Comparison of ENCODE assay signal across 8 cellular contexts in genomic region chr2:38603402-38604265, GRCh38. TPM values are rescaled to one million over a fixed set of nuclear protein-coding genes. Genes with fewer than 3 reads are reported as not detected.
DNase-seq lines count a peak whose midpoint lies in the region; ATAC-seq and TF ChIP-seq lines count a peak whose summit lies in the region.

No MANE protein-coding gene starts in this region.

- H3K27ac Mint-ChIP-seq in CD14-positive monocyte: peak overlapping the region; percentile 86 to 93 (median 88)
- H3K27ac Mint-ChIP-seq in naive thymus-derived CD4-positive, alpha-beta T cell: peak overlapping the region; percentile 82 to 94 (median 90)
- H3K27ac Mint-ChIP-seq in stimulated activated memory B cell treated with anti-CD40 and anti-IgM and Interleukin-4, amounts not matched to agents 10 μg/mL and 1 μg/mL and 100 μg/mL, for 72 hours: peak overlapping the region; percentile 32

- no peaks in the 10 kb centered on the region for H3K9me2 ChIP-seq in PC-9 (ENCODE audit: insufficient read depth)

- H3K9ac ChIP-seq in KMS-11 (peak overlapping the region; percentile 41; the same call in 1 of the 2 replicates), fibroblast of lung (ENCODE audit: insufficient read depth, low read length) (peak overlapping the region; percentile 47)

- peaks cover 3 to 4% (median 4%) of the 10 kb centered on the region in 3 donors for H3K27me3 Mint-ChIP-seq in CD14-positive monocyte (ENCODE audit: low read depth in 3 of 3)
- no peaks in the 10 kb centered on the region for H3K27me3 Mint-ChIP-seq in naive thymus-derived CD4-positive, alpha-beta T cell
- peaks cover 44% of the 10 kb centered on the region for H3K27me3 Mint-ChIP-seq in stimulated activated memory B cell treated with anti-CD40 and anti-IgM and Interleukin-4, amounts not matched to agents 10 μg/mL and 1 μg/mL and 100 μg/mL, for 72 hours

- peaks cover 7% of the 10 kb centered on the region; the same call in 1 of the 2 replicates for H3F3A ChIP-seq in PC-9 (ENCODE audit: insufficient read depth, low read depth)

- peaks cover 73% of the 10 kb centered on the region for H3K4me1 ChIP-seq in KMS-11 (ENCODE audit: low read depth, poor library complexity, severe bottlenecking)
- peaks cover 31% of the 10 kb centered on the region for H3K4me1 ChIP-seq in PC-9 (replicated peaks; ENCODE audit: insufficient read depth)
- peaks cover 11% of the 10 kb centered on the region for H3K4me1 ChIP-seq in fibroblast of lung (ENCODE audit: control insufficient read depth, extremely low read depth, insufficient read depth, low read length)
- peaks cover 11 to 15% of the 10 kb centered on the region in 2 donors for H3K4me1 ChIP-seq in naive thymus-derived CD4-positive, alpha-beta T cell (ENCODE audit: control insufficient read depth in 2 of 2, insufficient read depth in 2 of 2, low read length in 2 of 2)

- TSS peak; percentile 52 for BruUV-seq in PC-9 (replicated peaks; lab: Mats Ljungman, UMichigan)

- H3K27me3 ChIP-seq in KMS-11 (ENCODE audit: insufficient read depth, low read depth): no peaks in the 10 kb centered on the region
- no peaks in the 10 kb centered on the region for H3K27me3 ChIP-seq in PC-9 (ENCODE audit: insufficient read depth, low read depth)
- H3K27me3 ChIP-seq in fibroblast of lung (ENCODE audit: control insufficient read depth, insufficient read depth, low read length): no peaks in the 10 kb centered on the region
- no peaks in the 10 kb centered on the region for H3K27me3 ChIP-seq in naive thymus-derived CD4-positive, alpha-beta T cell (ENCODE audit: control insufficient read depth in 2 of 2, insufficient read depth in 2 of 2, low read length in 2 of 2)

- H3K4me3 ChIP-seq in KMS-11 (IDR thresholded peaks at IDR 0.05; ENCODE audit: insufficient read depth, low read depth, low read length) (peak overlapping the region; percentile 91), PC-9 (peak overlapping the region; percentile 69), fibroblast of lung (replicated peaks in 1 of 4; ENCODE audit: control extremely low read depth in 1 of 4, insufficient read depth in 1 of 4, low read depth in 3 of 4, low read length in 4 of 4) (peak overlapping the region; percentile 69 to 88 (median 82))
- H3K4me3 ChIP-seq in naive thymus-derived CD4-positive, alpha-beta T cell (ENCODE audit: low read length): peak overlapping the region; percentile 86

- H3K27ac ChIP-seq in KMS-11: peak overlapping the region; percentile 39; the same call in 1 of the 2 replicates
- H3K27ac ChIP-seq in PC-9: no peak overlapping the region
- peak overlapping the region; percentile 56 for H3K27ac ChIP-seq in fibroblast of lung (ENCODE audit: insufficient read depth, low read length)
- H3K27ac ChIP-seq in naive thymus-derived CD4-positive, alpha-beta T cell (ENCODE audit: low read depth, low read length): peak overlapping the region; percentile 72

- peak overlapping the region; percentile 91 for H2AFZ ChIP-seq in KMS-11 (ENCODE audit: low read depth)
- peak overlapping the region; percentile 93 for H2AFZ ChIP-seq in PC-9
- peak overlapping the region; percentile 92 for H2AFZ ChIP-seq in fibroblast of lung (ENCODE audit: low read length)

- H3K36me3 ChIP-seq in KMS-11 (ENCODE audit: insufficient read depth): no peaks in the 10 kb centered on the region
- no peaks in the 10 kb centered on the region for H3K36me3 ChIP-seq in PC-9 (ENCODE audit: low read depth)
- no peaks in the 10 kb centered on the region for H3K36me3 ChIP-seq in fibroblast of lung (ENCODE audit: control insufficient read depth, insufficient read depth, low read length)
- H3K36me3 ChIP-seq in naive thymus-derived CD4-positive, alpha-beta T cell (ENCODE audit: control insufficient read depth in 2 of 3, insufficient read depth in 3 of 3, low read length in 3 of 3): peaks cover 0 to 11% (median 0%) of the 10 kb centered on the region in 3 experiments

- H3K79me2 ChIP-seq in KMS-11 (ENCODE audit: insufficient read depth, low read depth) (peaks cover 35% of the 10 kb centered on the region), PC-9 (ENCODE audit: low read depth) (peaks cover 37% of the 10 kb centered on the region), fibroblast of lung (ENCODE audit: control insufficient read depth, insufficient read depth, low read length) (peaks cover 38% of the 10 kb centered on the region)

- intact Hi-C loops in CD14-positive monocyte (cut with micrococcal nuclease): loop anchor here (5.0 kb wide), 2 partner anchors 59 to 64 kb away; partner anchors contain the start of gene GALM (in 1 of the 2)
- intact Hi-C loops in PC-9 (cut with micrococcal nuclease; ENCODE audit: unreplicated experiment): loop anchor here (1.0 to 5.0 kb wide), 2 partner anchors 63 to 496 kb away; partner anchors contain the start of gene GALM
- intact Hi-C loops in naive thymus-derived CD4-positive, alpha-beta T cell (cut with micrococcal nuclease): loop anchor here (1.0 to 5.0 kb wide), 18 partner anchors 13 to 519 kb away; partner anchors contain the start of genes ATL2 (in 2 of the 2), SOS1 (in 2 of the 2), SRSF7 (in 2 of the 2) and GEMIN6 (in 1 of the 2)

- H3K36me3 Mint-ChIP-seq in CD14-positive monocyte: peaks cover 0 to 2% of the 10 kb centered on the region in 2 donors
- H3K36me3 Mint-ChIP-seq in naive thymus-derived CD4-positive, alpha-beta T cell: peaks cover 0 to 5% (median 0%) of the 10 kb centered on the region in 5 donors
- no peaks in the 10 kb centered on the region for H3K36me3 Mint-ChIP-seq in stimulated activated memory B cell treated with anti-CD40 and anti-IgM and Interleukin-4, amounts not matched to agents 10 μg/mL and 1 μg/mL and 100 μg/mL, for 72 hours

- peaks cover 47% of the 10 kb centered on the region for H3K4me1 Mint-ChIP-seq in CD14-positive monocyte
- H3K4me1 Mint-ChIP-seq in naive thymus-derived CD4-positive, alpha-beta T cell: peaks cover 25 to 51% (median 44%) of the 10 kb centered on the region in 7 donors
- H3K4me1 Mint-ChIP-seq in stimulated activated memory B cell treated with anti-CD40 and anti-IgM and Interleukin-4, amounts not matched to agents 10 μg/mL and 1 μg/mL and 100 μg/mL, for 72 hours: peaks cover 19% of the 10 kb centered on the region

- peak; percentile 95 for TF ChIP-seq CTCF in CD14-positive monocyte (IDR thresholded peaks at IDR 0.05)
- peak; percentile 95 for TF ChIP-seq CTCF in KMS-11 (conservative IDR thresholded peaks at IDR 0.05; ENCODE audit: low read depth, low read length)
- peak; percentile 83 for TF ChIP-seq CTCF in PC-9 (conservative IDR thresholded peaks at IDR 0.05)
- TF ChIP-seq CTCF in fibroblast of lung (conservative IDR thresholded peaks at IDR 0.05 in 1 of 2, IDR thresholded peaks at IDR 0.05 in 1 of 2; ENCODE audit: low read depth in 1 of 2, low read length in 2 of 2): peak; percentile 83 to 92

- no peaks in the 10 kb centered on the region for H4K20me1 ChIP-seq in KMS-11 (ENCODE audit: insufficient read depth)
- H4K20me1 ChIP-seq in PC-9 (ENCODE audit: insufficient read depth): peaks cover 18% of the 10 kb centered on the region
- H4K20me1 ChIP-seq in fibroblast of lung (ENCODE audit: control insufficient read depth, extremely low read depth, insufficient read depth, low read length): no peaks in the 10 kb centered on the region

- H3K4me3 Mint-ChIP-seq in CD14-positive monocyte: peak overlapping the region; percentile 87 to 88
- H3K4me3 Mint-ChIP-seq in naive thymus-derived CD4-positive, alpha-beta T cell: peak overlapping the region; percentile 88 to 97 (median 95)
- peak overlapping the region; percentile 82 for H3K4me3 Mint-ChIP-seq in stimulated activated memory B cell treated with anti-CD40 and anti-IgM and Interleukin-4, amounts not matched to agents 10 μg/mL and 1 μg/mL and 100 μg/mL, for 72 hours

- POLR2A ChIA-PET in PC-9 (lab: Charles Lee; ENCODE audit: unreplicated experiment): interaction anchor here (0.6 to 0.7 kb wide), 2 partner anchors 11 to 148 kb away, joined by 3 to 6 read pairs; partner anchors contain the start of gene SRSF7
- POLR2A ChIA-PET in naive thymus-derived CD4-positive, alpha-beta T cell (lab: Charles Lee): interaction anchor here (0.9 to 6.4 kb wide), 7 partner anchors 41 to 147 kb away, joined by 3 to 61 read pairs (median 3); partner anchors contain the start of genes GALM and SRSF7

- ATAC-seq in GM21360 (IDR thresholded peaks at IDR 0.05; ENCODE audit: unreplicated experiment): peak; percentile 43
- ATAC-seq in naive thymus-derived CD4-positive, alpha-beta T cell: peak; percentile 86
- ATAC-seq in stimulated activated memory B cell treated with anti-CD40 and anti-IgM and Interleukin-4, amounts not matched to agents 10 μg/mL and 1 μg/mL and 100 μg/mL, for 72 hours: peak; percentile 79

- H3K9me3 ChIP-seq in PC-9 (ENCODE audit: insufficient read depth, low read depth): no peaks in the 10 kb centered on the region
- H3K9me3 ChIP-seq in fibroblast of lung (ENCODE audit: control insufficient read depth, insufficient read depth, low read depth, low read length): no peaks in the 10 kb centered on the region
- no peaks in the 10 kb centered on the region for H3K9me3 ChIP-seq in naive thymus-derived CD4-positive, alpha-beta T cell (ENCODE audit: control insufficient read depth in 2 of 3, low read length in 3 of 3)

- DNase-seq in CD14-positive monocyte (ENCODE audit: low spot score) (peak; percentile 69), PC-9 (peak; percentile 50 to 59), fibroblast of lung (ENCODE audit: low read depth in 2 of 2) (peak; percentile 76 to 82)
- DNase-seq in activated T-cell treated with anti-CD3 and anti-CD28 coated beads, Interleukin-2, amount 50 U/mL, for 48 hours: peak; percentile 86 to 89
- peak; percentile 67 to 86 (median 82) for DNase-seq in naive thymus-derived CD4-positive, alpha-beta T cell

- CTCF ChIA-PET in PC-9 (lab: Charles Lee): no interaction called here
- CTCF ChIA-PET in naive thymus-derived CD4-positive, alpha-beta T cell (lab: Charles Lee): interaction anchor here (0.9 to 3.8 kb wide), 17 partner anchors 9 to 143 kb away, joined by 3 to 16 read pairs (median 4); partner anchors contain the start of gene GALM

- no peaks in the 10 kb centered on the region for H3K9me3 Mint-ChIP-seq in CD14-positive monocyte
- H3K9me3 Mint-ChIP-seq in naive thymus-derived CD4-positive, alpha-beta T cell: no peaks in the 10 kb centered on the region
- no peaks in the 10 kb centered on the region for H3K9me3 Mint-ChIP-seq in stimulated activated memory B cell treated with anti-CD40 and anti-IgM and Interleukin-4, amounts not matched to agents 10 μg/mL and 1 μg/mL and 100 μg/mL, for 72 hours

- peak overlapping the region; percentile 50 for H3K4me2 ChIP-seq in KMS-11
- H3K4me2 ChIP-seq in PC-9: peak overlapping the region; percentile 75
- H3K4me2 ChIP-seq in fibroblast of lung (ENCODE audit: extremely low read depth, insufficient read depth, low read length): peak overlapping the region; percentile 100

RNA-seq across cellular contexts. Expression of gene HNRNPLL, which starts 0.9 kb away (rescaled TPM):
- polyA plus RNA-seq in CD14-positive monocyte (10 to 100 TPM; 13.8 to 16.8 TPM), fibroblast of lung (33.0 and 36.4 TPM in 2 replicates)
- total RNA-seq in PC-9 (2021) (38.1 and 39.5 TPM in 2 replicates), fibroblast of lung (48.3 and 51.4 TPM in 2 replicates)
- 39.9 and 42.8 TPM in 2 replicates for polyA plus RNA-seq in fibroblast of lung (2012)
- polyA minus RNA-seq in fibroblast of lung (ENCODE audit: low replicate concordance): 2.6 and 7.5 TPM in 2 replicates
- total RNA-seq in naive thymus-derived CD4-positive, alpha-beta T cell: 10 to 100 TPM; 10.1 to 66.8 (median 30.2) TPM
- polyA plus RNA-seq in naive thymus-derived CD4-positive, alpha-beta T cell: 10 to 100 TPM; 14.1 to 16.4 TPM

Comparison
In these comparisons a context has a peak if more than half of its experiments do, and no peak if none do; other contexts are left out.
1. H3K27ac Mint-ChIP-seq: peak in every context shown above with its lines; median percentile 90 in naive thymus-derived CD4-positive, alpha-beta T cell; 88 in CD14-positive monocyte; 32 in stimulated activated memory B cell treated with anti-CD40 and anti-IgM and Interleukin-4, amounts not matched to agents 10 μg/mL and 1 μg/mL and 100 μg/mL, for 72 hours.
2. H3K4me2 ChIP-seq: peak in every context shown above with its lines; median percentile 100 in fibroblast of lung; 75 in PC-9; 50 in KMS-11.